28 cellular contexts compared by ENCODE assay signal in the genomic region with DNA sequence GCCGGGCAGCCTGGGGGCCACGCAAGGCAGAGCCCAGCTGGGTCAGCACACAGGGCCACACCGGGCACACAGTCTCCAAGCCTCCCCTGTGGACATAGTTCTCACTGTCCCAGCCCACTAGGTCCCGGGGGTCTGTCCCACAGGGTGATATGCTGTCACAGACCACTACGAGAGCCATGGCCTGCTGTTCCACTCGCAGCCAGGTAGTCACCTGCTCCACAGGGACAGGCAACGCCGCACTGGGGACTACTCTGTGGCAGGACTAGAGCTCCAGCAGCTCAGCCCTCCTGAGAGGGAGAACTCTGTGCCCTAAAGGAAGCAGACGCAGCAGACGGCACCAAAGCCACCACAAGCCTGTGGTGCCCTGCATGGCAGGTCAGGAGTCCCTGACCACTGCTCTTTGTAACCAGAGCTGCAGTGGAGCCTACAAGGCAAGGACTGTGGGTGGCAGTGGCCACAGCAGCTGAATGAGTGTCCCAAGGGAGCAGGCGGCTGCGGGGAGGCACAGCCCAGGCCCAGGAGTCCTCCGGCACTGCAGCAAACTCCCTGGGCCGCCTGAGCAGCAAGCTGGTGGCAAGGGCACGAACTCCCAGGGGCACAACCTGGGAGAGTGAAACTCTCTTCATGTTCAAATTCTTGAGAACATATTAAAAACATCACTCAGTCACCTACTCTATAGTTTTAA.
"Had no signal": no experiment of that assay in that cellular context is flagged by ENCODE, and none has a peak within 500 bp of the region (broad histone marks: within the 10 kb centered on the region; RNA-seq: fewer than 3 reads in every experiment).

No MANE protein-coding gene starts in this region.

- H3K36me3 ChIP-seq: WERI-Rb-1 had no signal

- H3K9me3 Mint-ChIP-seq: activated CD8-positive, alpha-beta T cell treated with anti-CD3 and anti-CD28 coated beads for 36 hours; activated naive CD4-positive, alpha-beta T cell treated with anti-CD3 and anti-CD28 coated beads, Interleukin-2, amount 10 ng/mL, durations not matched to agents 7 days and 5 days; activated naive CD8-positive, alpha-beta T cell treated with anti-CD3 and anti-CD28 coated beads, Interleukin-2, amount 50 U/mL, for 24 hours; activated T-cell treated with anti-CD3 and anti-CD28 coated beads, Interleukin-2, amount 50 U/mL, for 4 hours had no signal

- H3K27me3 Mint-ChIP-seq: activated CD8-positive, alpha-beta T cell treated with anti-CD3 and anti-CD28 coated beads for 36 hours; activated naive CD4-positive, alpha-beta T cell treated with anti-CD3 and anti-CD28 coated beads, Interleukin-2, amount 10 ng/mL, durations not matched to agents 7 days and 5 days; activated naive CD8-positive, alpha-beta T cell; activated naive CD8-positive, alpha-beta T cell treated with anti-CD3 and anti-CD28 coated beads, Interleukin-2, amount 50 U/mL, for 24 hours; brain had no signal

- H3K36me3 Mint-ChIP-seq: activated naive CD8-positive, alpha-beta T cell had no signal

- H3K4me3 ChIP-seq: SJCRH30, SK-N-MC had no signal

- H3K27ac Mint-ChIP-seq: activated CD8-positive, alpha-beta T cell treated with anti-CD3 and anti-CD28 coated beads for 36 hours; activated naive CD4-positive, alpha-beta T cell treated with anti-CD3 and anti-CD28 coated beads, Interleukin-2, amount 10 ng/mL, durations not matched to agents 7 days and 5 days; activated naive CD8-positive, alpha-beta T cell; activated naive CD8-positive, alpha-beta T cell treated with anti-CD3 and anti-CD28 coated beads, Interleukin-2, amount 50 U/mL, for 24 hours; brain had no signal

- H3K27me3 ChIP-seq: SJCRH30 had no signal

- DNase-seq: activated CD4-positive, alpha-beta T cell treated with anti-CD3 and anti-CD28 coated beads for 1 hour; activated CD4-positive, alpha-beta T cell treated with anti-CD3 and anti-CD28 coated beads for 48 hours; activated CD4-positive, CD25-positive, alpha-beta regulatory T cell; activated CD8-positive, alpha-beta T cell treated with anti-CD3 and anti-CD28 coated beads for 36 hours; activated effector memory CD4-positive, alpha-beta T cell treated with Interleukin-2 at 50 U/mL for 16 hours; activated naive CD4-positive, alpha-beta T cell treated with anti-CD3 and anti-CD28 coated beads, Interleukin-2, amount 10 ng/mL, durations not matched to agents 7 days and 5 days; activated naive CD8-positive, alpha-beta T cell treated with anti-CD3 and anti-CD28 coated beads, Interleukin-2, amount 50 U/mL, for 24 hours; activated T-cell treated with anti-CD3 and anti-CD28 coated beads, Interleukin-2, amount 50 U/mL, for 4 hours; anterior cingulate cortex; caudate nucleus; Kasumi-1; KG1; MM.1S; MV-4-11; NCI-H1092 treated with DMSO at 0.1 percent for 48 hours; NCI-H1417 treated with DMSO at 0.1 percent for 48 hours; NCI-H1930; NCI-H2081 treated with DMSO at 0.1 percent for 48 hours; NCI-H345; NCI-H524 treated with DMSO at 0.1 percent for 48 hours; SHP77; T1000; WERI-Rb-1 had no signal

- H3K4me3 Mint-ChIP-seq: activated CD8-positive, alpha-beta T cell treated with anti-CD3 and anti-CD28 coated beads for 36 hours; activated naive CD4-positive, alpha-beta T cell treated with anti-CD3 and anti-CD28 coated beads, Interleukin-2, amount 10 ng/mL, durations not matched to agents 7 days and 5 days; activated naive CD8-positive, alpha-beta T cell; activated naive CD8-positive, alpha-beta T cell treated with anti-CD3 and anti-CD28 coated beads, Interleukin-2, amount 50 U/mL, for 24 hours; activated T-cell treated with anti-CD3 and anti-CD28 coated beads, Interleukin-2, amount 50 U/mL, for 4 hours; brain had no signal

- ATAC-seq: activated CD8-positive, alpha-beta T cell treated with anti-CD3 and anti-CD28 coated beads for 36 hours; activated naive CD8-positive, alpha-beta T cell treated with anti-CD3 and anti-CD28 coated beads, Interleukin-2, amount 50 U/mL, for 24 hours; activated T-cell treated with anti-CD3 and anti-CD28 coated beads, Interleukin-2, amount 50 U/mL, for 4 hours; Panc1 had no signal
